In genomic region chr22:29766632-29767288, GRCh38 we compare ENCODE assay signal across 8 cellular contexts. TPM values are rescaled to one million over a fixed set of nuclear protein-coding genes. Genes with fewer than 3 reads are reported as not detected.
DNase-seq lines count a peak whose midpoint lies in the region; ATAC-seq and TF ChIP-seq lines count a peak whose summit lies in the region.

ZMAT5 (minus strand) TSS chr22:29767007; CDS start chr22:29748544, 18,463 bp downstream.

- intact Hi-C loops in spleen (cut with DNase I; ENCODE audit: low total_unique reads) = no loop called here

- TF ChIP-seq CTCF in spleen (IDR thresholded peaks at IDR 0.05 in 8 of 11, conservative IDR thresholded peaks at IDR 0.05 in 3 of 11) = peak in 2 of 11 experiments; percentile 9 to 19

- H3K4me3 ChIP-seq in spleen = peak within 1 kb of the TSS; percentile 71 to 99 (median 89)

- H3K9me3 Mint-ChIP-seq in central memory CD8-positive, alpha-beta T cell = no peaks in the 10 kb centered on the region

- WGBS in spleen, 5 donors = 0 to 1% (median 0%) methylated on average over 24 to 33 of the region's 33 CpGs

- TF ChIP-seq POLR2A in spleen (IDR thresholded peaks at IDR 0.05) = peak in 2 of 3 donors; percentile 31 to 39

- peak within 1 kb of the TSS; percentile 100 for H3K4me3 Mint-ChIP-seq in central memory CD8-positive, alpha-beta T cell

- peak; percentile 81 for ATAC-seq in GM19023 (IDR thresholded peaks at IDR 0.05; ENCODE audit: unreplicated experiment)
- peak; percentile 87 for ATAC-seq in HG03280 (IDR thresholded peaks at IDR 0.05; ENCODE audit: unreplicated experiment)
- peak; percentile 97 for ATAC-seq in central memory CD8-positive, alpha-beta T cell (replicated peaks; ENCODE audit: extremely low read depth, poor library complexity, severe bottlenecking)

- H3K27me3 ChIP-seq in spleen (replicated peaks in 1 of 7) = no peaks in the 10 kb centered on the region

- H3K9me3 ChIP-seq in spleen = no peaks in the 10 kb centered on the region

- DNase-seq in AG08395 (ENCODE audit: low spot score) = peak; percentile 99
- peak; percentile 98 for DNase-seq in NCI-H446 (lab: John Stamatoyannopoulos, UW)
- peak; percentile 84 for DNase-seq in activated CD4-positive, CD25-positive, alpha-beta regulatory T cell treated with anti-CD3 and anti-CD28 coated beads, Interleukin-2, amount 50 U/mL, for 16 hours (ENCODE audit: low read depth, low spot score)
- peak; percentile 78 to 86 for DNase-seq in central memory CD8-positive, alpha-beta T cell (ENCODE audit: low spot score in 2 of 2)
- DNase-seq in inferior parietal cortex (ENCODE audit: extremely low spot score) = peak; percentile 96
- DNase-seq in spleen = peak; percentile 98

- peaks cover 37% of the 10 kb centered on the region for H3K4me1 Mint-ChIP-seq in central memory CD8-positive, alpha-beta T cell

- no peaks in the 10 kb centered on the region for H3K27me3 Mint-ChIP-seq in central memory CD8-positive, alpha-beta T cell

- peaks cover 18 to 56% (median 35%) of the 10 kb centered on the region in 6 donors for H3K4me1 ChIP-seq in spleen

- peak within 1 kb of the TSS; percentile 14 to 93 (median 86) for H3K27ac ChIP-seq in spleen

- peaks cover 21% of the 10 kb centered on the region for H3K36me3 Mint-ChIP-seq in central memory CD8-positive, alpha-beta T cell (ENCODE audit: insufficient read depth)

- H3K36me3 ChIP-seq in spleen = peaks cover 0 to 32% (median 22%) of the 10 kb centered on the region in 6 donors

- H3K27ac Mint-ChIP-seq in central memory CD8-positive, alpha-beta T cell (ENCODE audit: low read depth) = peak within 1 kb of the TSS; percentile 94

RNA-seq across cellular contexts. Expression of gene ZMAT5, which starts in this region (rescaled TPM):
- total RNA-seq in spleen = 10 to 100 TPM; 15.1 to 26.8 (median 18.7) TPM
- 10 to 100 TPM; 20.7 to 27.0 (median 23.4) TPM for polyA plus RNA-seq in spleen

Comparison
In these comparisons a context has a peak if more than half of its experiments do, and no peak if none do; other contexts are left out.
1. Peak in every context shown above with its lines: DNase-seq, ATAC-seq, H3K4me3 ChIP-seq and H3K27ac ChIP-seq.